In the genomic region with DNA sequence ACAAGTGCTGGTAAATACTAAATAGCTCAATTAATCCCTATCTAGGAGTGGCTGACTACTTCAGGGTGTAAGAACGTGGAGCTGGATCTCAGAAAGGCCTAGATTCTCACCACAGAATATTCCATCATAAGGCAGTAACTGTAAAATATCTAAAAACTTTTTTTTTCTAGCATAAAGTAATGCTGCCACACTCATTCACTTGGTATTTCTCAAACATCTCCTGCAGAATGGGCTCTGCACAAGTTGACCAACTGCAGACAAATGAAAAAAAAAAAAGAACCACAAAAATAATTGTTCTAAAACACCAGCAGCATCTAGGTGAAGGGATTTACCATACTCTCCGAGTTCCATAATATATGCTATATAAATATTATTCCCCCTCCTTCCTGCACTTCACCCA, we compare ENCODE assay signal across 10 cellular contexts. TPM values are rescaled to one million over a fixed set of nuclear protein-coding genes. Genes with fewer than 3 reads are reported as not detected.
DNase-seq lines count a peak whose midpoint lies in the region; ATAC-seq, FAIRE-seq and TF ChIP-seq lines count a peak whose summit lies in the region.
"Had no signal": no experiment of that assay in that cellular context is flagged by ENCODE, and none has a peak within 500 bp of the region (broad histone marks: within the 10 kb centered on the region; RNA-seq: fewer than 3 reads in every experiment).

No MANE protein-coding gene starts in this region.

- peaks cover 0 to 8% of the 10 kb centered on the region in 2 donors for H3K4me1 ChIP-seq in ascending aorta
- peaks cover 0 to 7% of the 10 kb centered on the region in 2 donors for H3K4me1 ChIP-seq in kidney (ENCODE audit: control insufficient read depth in 1 of 2, insufficient read depth in 1 of 2, low read depth in 1 of 2, low read length in 2 of 2)
- H3K4me1 ChIP-seq in thoracic aorta (ENCODE audit: control insufficient read depth in 1 of 2, low read depth in 2 of 2), result peaks cover 0 to 21% of the 10 kb centered on the region in 2 donors

- H3K27ac ChIP-seq in ascending aorta, result peak overlapping the region; percentile 98
- peak overlapping the region in 1 of 2 donors; percentile 93 for H3K27ac ChIP-seq in kidney (ENCODE audit: low read depth in 2 of 2, low read length in 2 of 2)
- peak overlapping the region; percentile 94 to 96 for H3K27ac ChIP-seq in thoracic aorta

- no peak for TF ChIP-seq POLR2A in lower leg skin (IDR thresholded peaks at IDR 0.05)

- H3K9ac ChIP-seq in kidney (ENCODE audit: low read length in 2 of 2), result peak overlapping the region; percentile 34 to 87

- ATAC-seq in thoracic aorta (ENCODE audit: insufficient number of reproducible peaks, low FRiP score, low read depth), result no peak

- H3K4me1 Mint-ChIP-seq in activated T-cell treated with anti-CD3 and anti-CD28 coated beads, Interleukin-2, amount 50 U/mL, for 24 hours (ENCODE audit: low read depth), result peaks cover 26% of the 10 kb centered on the region

- FAIRE-seq in kidney (lab: Jason Lieb, UNC), result no peak
- FAIRE-seq: TTC549 had no signal

- WGBS in lower leg skin, 2 donors, result 48 to 59% methylated on average over 2 of the region's 2 CpGs

- H3K4me3 ChIP-seq in ascending aorta, result peak overlapping the region; percentile 78 to 92
- H3K4me3 ChIP-seq in kidney (ENCODE audit: low read length in 2 of 2), result peak overlapping the region; percentile 66 to 72
- H3K4me3 ChIP-seq in thoracic aorta, result peak overlapping the region; percentile 94
- H3K4me3 ChIP-seq in lower leg skin (ENCODE audit: low read depth, poor library complexity, severe bottlenecking), result no peak overlapping the region

- no peak for TF ChIP-seq CTCF in ascending aorta (IDR thresholded peaks at IDR 0.05)
- TF ChIP-seq CTCF in kidney (IDR thresholded peaks at IDR 0.05; ENCODE audit: borderline replicate concordance, extremely low read depth, insufficient read depth), result no peak
- TF ChIP-seq CTCF in thoracic aorta (IDR thresholded peaks at IDR 0.05), result no peak
- TF ChIP-seq CTCF in lower leg skin (IDR thresholded peaks at IDR 0.05), result no peak

- intact Hi-C loops in ascending aorta (cut with DNase I) (no loop called here), kidney (cut with DNase I) (no loop called here), lower leg skin (cut with DNase I; ENCODE audit: low total_unique reads) (no loop called here)

- DNase-seq in activated T-cell treated with anti-CD3 and anti-CD28 coated beads, Interleukin-2, amount 50 U/mL, for 24 hours, result no peak
- no peak for DNase-seq in activated T-cell treated with anti-CD3 and anti-CD28 coated beads, Interleukin-2, amount 50 U/mL, for 48 hours
- no peak for DNase-seq in ascending aorta (ENCODE audit: low spot score in 2 of 2)
- DNase-seq in kidney, result no peak
- DNase-seq in thoracic aorta (ENCODE audit: low spot score), result no peak
- no peak for DNase-seq in lower leg skin (ENCODE audit: low spot score in 2 of 2)
- DNase-seq in HT-29 (ENCODE audit: low spot score), result no peak
- DNase-seq in D341Med (ENCODE audit: low spot score), result no peak

- H3K27me3 ChIP-seq in ascending aorta, result no peaks in the 10 kb centered on the region
- H3K27me3 ChIP-seq in thoracic aorta (replicated peaks; ENCODE audit: insufficient read depth), result no peaks in the 10 kb centered on the region

- no peaks in the 10 kb centered on the region for H3K9me3 Mint-ChIP-seq in activated T-cell treated with anti-CD3 and anti-CD28 coated beads, Interleukin-2, amount 50 U/mL, for 24 hours
- H3K9me3 Mint-ChIP-seq: activated naive CD4-positive, alpha-beta T cell treated with anti-CD3 and anti-CD28 coated beads, Interleukin-2, amount 50 U/mL, for 72 hours had no signal

- H3K27ac Mint-ChIP-seq in activated T-cell treated with anti-CD3 and anti-CD28 coated beads, Interleukin-2, amount 50 U/mL, for 24 hours, result no peak overlapping the region

- peak overlapping the region; percentile 77 for H3K4me3 Mint-ChIP-seq in activated T-cell treated with anti-CD3 and anti-CD28 coated beads, Interleukin-2, amount 50 U/mL, for 24 hours

- H3K27me3 Mint-ChIP-seq in activated T-cell treated with anti-CD3 and anti-CD28 coated beads, Interleukin-2, amount 50 U/mL, for 24 hours, result no peaks in the 10 kb centered on the region

- H3K36me3 Mint-ChIP-seq in activated T-cell treated with anti-CD3 and anti-CD28 coated beads, Interleukin-2, amount 50 U/mL, for 24 hours (ENCODE audit: low read depth), result no peaks in the 10 kb centered on the region
- H3K36me3 Mint-ChIP-seq: activated naive CD4-positive, alpha-beta T cell treated with anti-CD3 and anti-CD28 coated beads, Interleukin-2, amount 50 U/mL, for 72 hours had no signal

- H3K36me3 ChIP-seq in ascending aorta (no peaks in the 10 kb centered on the region), kidney (ENCODE audit: control insufficient read depth in 1 of 2, insufficient read depth in 2 of 2, low read length in 2 of 2) (no peaks in the 10 kb centered on the region), thoracic aorta (no peaks in the 10 kb centered on the region)

- no peaks in the 10 kb centered on the region for H3K9me3 ChIP-seq in ascending aorta
- no peaks in the 10 kb centered on the region for H3K9me3 ChIP-seq in kidney (ENCODE audit: control insufficient read depth in 1 of 2, low read length in 2 of 2)
- no peaks in the 10 kb centered on the region for H3K9me3 ChIP-seq in thoracic aorta

RNA-seq across cellular contexts. Expression of a gene that starts 9.0 kb away (rescaled TPM):
- total RNA-seq in ascending aorta (not detected), kidney (not detected), thoracic aorta (not detected), lower leg skin (10 to 100 TPM; 14.6 to 54.5 (median 43.1) TPM)
- 8.1 TPM for polyA plus RNA-seq in kidney (ENCODE audit: insufficient read depth, low read depth, low replicate concordance)
- 0.13 and 0.44 TPM in 2 replicates for total RNA-seq in HT-29 (2014; rRNA removed; shearing (Covaris generic))

RNA-seq across cellular contexts. Expression of a gene that starts 26.7 kb away (rescaled TPM):
- total RNA-seq in ascending aorta (6.7 TPM), kidney (12.0 TPM), thoracic aorta (1 to 10 TPM; 5.6 to 9.9 TPM), lower leg skin (1 to 10 TPM; 3.1 to 7.8 (median 5.2) TPM)
- 1.8 TPM for polyA plus RNA-seq in kidney (ENCODE audit: insufficient read depth, low read depth, low replicate concordance)
- not detected in 2 replicates for total RNA-seq in HT-29 (2014; rRNA removed; shearing (Covaris generic))

RNA-seq across cellular contexts. Expression of a gene that starts 46.5 kb away (rescaled TPM):
- total RNA-seq in ascending aorta (not detected), kidney (1.0 TPM), thoracic aorta (1 to 10 TPM in 1 of 2 donors, under 1 TPM in 1; 0.95 to 2.1 TPM), lower leg skin (1 to 10 TPM in 1 of 4 donors, under 1 TPM in 3; 0.46 to 3.0 (median 0.66) TPM)
- 14.2 TPM for polyA plus RNA-seq in kidney (ENCODE audit: insufficient read depth, low read depth, low replicate concordance)
- 0.76 TPM in 1 of 2 replicates, not detected in the other for total RNA-seq in HT-29 (2014; rRNA removed; shearing (Covaris generic))

RNA-seq across cellular contexts. Expression of a gene that starts 51.3 kb away (rescaled TPM):
- total RNA-seq in ascending aorta, result not detected
- total RNA-seq in kidney, result 1.4 TPM
- polyA plus RNA-seq in kidney (ENCODE audit: insufficient read depth, low read depth, low replicate concordance), result 0.45 TPM
- total RNA-seq in thoracic aorta, result not detected
- under 1 TPM in 3 of 4 donors, not detected in 1; 0.17 to 0.80 (median 0.42) TPM for total RNA-seq in lower leg skin
- total RNA-seq in HT-29 (2014; rRNA removed; shearing (Covaris generic)), result not detected in 2 replicates
- total RNA-seq: activated naive CD4-positive, alpha-beta T cell treated with anti-CD3 and anti-CD28 coated beads, Interleukin-2, amount 50 U/mL, for 72 hours had no signal

Comparison
In these comparisons a context has a peak if more than half of its experiments do, and no peak if none do; other contexts are left out.
1. RNA of a gene that starts 9.0 kb away (total RNA-seq): 14.6 to 54.5 TPM in lower leg skin; 0.13 to 0.44 TPM in HT-29, not detected in ascending aorta (single experiment), not detected in kidney (single experiment) and not detected in thoracic aorta; every median in the first group is over 10 times any median in the second.